Comparison of ENCODE assay signal across 16 cellular contexts in genomic region chr9:74824654-74825053, GRCh38.
DNase-seq lines count a peak whose midpoint lies in the region; ATAC-seq and TF ChIP-seq lines count a peak whose summit lies in the region.
"Had no signal": no experiment of that assay in that cellular context is flagged by ENCODE, and none has a peak within 500 bp of the region (broad histone marks: within the 10 kb centered on the region; RNA-seq: fewer than 3 reads in every experiment).

No MANE protein-coding gene starts in this region.

- H3K36me3 ChIP-seq in A673 (ENCODE audit: insufficient read depth, low read length, poor library complexity, severe bottlenecking): no peaks in the 10 kb centered on the region
- H3K36me3 ChIP-seq: MG63, vagina had no signal

- no peaks in the 10 kb centered on the region for H3K36me3 Mint-ChIP-seq in HFFc6 (ENCODE audit: low read depth)
- H3K36me3 Mint-ChIP-seq: naive B cell had no signal

- H3K27me3 Mint-ChIP-seq in HFFc6 (ENCODE audit: insufficient read depth): no peaks in the 10 kb centered on the region; the same call in 1 of the 2 replicates

- intact Hi-C loops in A673 (cut with micrococcal nuclease; ENCODE audit: unreplicated experiment): no loop called here
- intact Hi-C loops in left colon (cut with DNase I, micrococcal nuclease): no loop called here

- H3K4me1 Mint-ChIP-seq in HFFc6 (ENCODE audit: low read depth): no peaks in the 10 kb centered on the region
- H3K4me1 Mint-ChIP-seq: naive B cell had no signal

- H3K27ac Mint-ChIP-seq in HFFc6: no peak overlapping the region
- H3K27ac Mint-ChIP-seq: naive B cell had no signal

- H3K4me1 ChIP-seq in A673 (ENCODE audit: insufficient read depth, low read length, poor library complexity, severe bottlenecking): no peaks in the 10 kb centered on the region
- H3K4me1 ChIP-seq: vagina had no signal

- no peak overlapping the region for H3K4me3 Mint-ChIP-seq in HFFc6

- ATAC-seq in left colon (peak; percentile 78), GM21717 (IDR thresholded peaks at IDR 0.05; ENCODE audit: unreplicated experiment) (no peak), GM19467 (IDR thresholded peaks at IDR 0.05; ENCODE audit: unreplicated experiment) (no peak)

- H3K4me3 ChIP-seq in A673 (ENCODE audit: low read depth, low read length, poor library complexity, severe bottlenecking) (no peak overlapping the region), cardiac fibroblast (replicated peaks in 1 of 2; ENCODE audit: low read depth in 2 of 2, low read length in 2 of 2) (no peak overlapping the region)
- H3K4me3 ChIP-seq: MG63, smooth muscle cell, vagina had no signal

- POLR2A ChIA-PET in A673 (lab: Charles Lee; ENCODE audit: low non-redundant PET): no interaction called here

- no peaks in the 10 kb centered on the region for H3K9me3 ChIP-seq in A673 (ENCODE audit: low read depth, low read length, poor library complexity, severe bottlenecking)
- H3K9me3 ChIP-seq: MG63, vagina had no signal

- CTCF ChIA-PET in A673 (lab: Charles Lee): no interaction called here

- peaks cover 3% of the 10 kb centered on the region for H3K27me3 ChIP-seq in A673 (replicated peaks; ENCODE audit: insufficient read depth, low read depth, low read length, poor library complexity)
- H3K27me3 ChIP-seq: MG63, vagina had no signal

- no peaks in the 10 kb centered on the region for H3K9me3 Mint-ChIP-seq in HFFc6
- H3K9me3 Mint-ChIP-seq: naive B cell had no signal

- no peak overlapping the region for H3K27ac ChIP-seq in A673 (ENCODE audit: low read depth, low read length, poor library complexity, severe bottlenecking)
- H3K27ac ChIP-seq: vagina had no signal

- TF ChIP-seq CTCF in A673 (conservative IDR thresholded peaks at IDR 0.05; ENCODE audit: low read depth, low read length) (no peak), cardiac fibroblast (IDR thresholded peaks at IDR 0.05; ENCODE audit: low read depth, low read length) (no peak), HFFc6 (IDR thresholded peaks at IDR 0.05) (no peak), GM10266 (IDR thresholded peaks at IDR 0.05; ENCODE audit: control insufficient read depth, insufficient read depth, low read depth, missing control alignments) (no peak)

- BruUV-seq in A673 (replicated peaks; lab: Mats Ljungman, UMichigan): no TSS peak

- DNase-seq in A673 (ENCODE audit: low spot score) (peak; percentile 86), LoVo (ENCODE audit: low spot score) (peak; percentile 51), cardiac fibroblast (ENCODE audit: low read depth in 2 of 2) (peak; percentile 88 to 90), left colon (peak; percentile 71 to 75), HFFc6 (no peak), GM10266 (ENCODE audit: extremely low spot score) (no peak)
- DNase-seq: activated CD8-positive, alpha-beta memory T cell treated with anti-CD3 and anti-CD28 coated beads, Interleukin-2, amount 50 U/mL, for 4 hours; DND-41; effector CD8-positive, alpha-beta T cell; MG63; naive B cell; NCI-H2227 treated with DMSO at 0.1 percent for 48 hours had no signal

Comparison
In these comparisons a context has a peak if more than half of its experiments do, and no peak if none do; other contexts are left out.
1. DNase-seq: peak in A673 (single experiment), LoVo (single experiment), cardiac fibroblast (2 of 2) and left colon (2 of 2); none in HFFc6 (single experiment) and GM10266 (single experiment).